Comparison of ENCODE assay signal across 8 cellular contexts in genomic region chr18:55586841-55587240, GRCh38. TPM values are rescaled to one million over a fixed set of nuclear protein-coding genes. Genes with fewer than 3 reads are reported as not detected.
DNase-seq lines count a peak whose midpoint lies in the region; ATAC-seq lines count a peak whose summit lies in the region.

No MANE protein-coding gene starts in this region.

- H3K4me1 Mint-ChIP-seq in natural killer cell treated with Interleukin-12 subunit alpha and Interleukin-12 subunit beta and Interleukin-15 and Interleukin-18, amount 100 ng/mL, for 72 hours (ENCODE audit: low read depth in 2 of 2): peaks cover 24 to 25% of the 10 kb centered on the region in 2 donors

- H3K4me1 ChIP-seq in ES-I3 (ENCODE audit: insufficient read depth, low read length): peaks cover 22% of the 10 kb centered on the region

- DNase-seq in NCI-H2227 treated with DMSO at 0.1 percent for 48 hours (lab: John Stamatoyannopoulos, UW) (peak; percentile 34), dermis blood vessel endothelial cell (peak; percentile 62), cortex of kidney (lab: John Stamatoyannopoulos, UW) (no peak), SW 1271 (lab: John Stamatoyannopoulos, UW) (no peak)
- no peak for DNase-seq in natural killer cell treated with Interleukin-12 subunit alpha and Interleukin-12 subunit beta and Interleukin-15 and Interleukin-18, amount 100 ng/mL, for 72 hours (ENCODE audit: low spot score)
- DNase-seq in stimulated activated CD4-positive, alpha-beta T cell treated with anti-CD3 and anti-CD28 coated beads, Interleukin-12 subunit alpha, Interleukin-12 subunit beta, amount 100 ng/mL, for 4 hours: no peak

- H3K27me3 Mint-ChIP-seq in natural killer cell treated with Interleukin-12 subunit alpha and Interleukin-12 subunit beta and Interleukin-15 and Interleukin-18, amount 100 ng/mL, for 72 hours: peaks cover 7 to 12% of the 10 kb centered on the region in 2 donors

- H3K9me3 Mint-ChIP-seq in natural killer cell treated with Interleukin-12 subunit alpha and Interleukin-12 subunit beta and Interleukin-15 and Interleukin-18, amount 100 ng/mL, for 72 hours: no peaks in the 10 kb centered on the region

- H3K9ac ChIP-seq in ES-I3 (ENCODE audit: low read depth, low read length): peak overlapping the region; percentile 42

- peaks cover 6% of the 10 kb centered on the region for H3K36me3 Mint-ChIP-seq in natural killer cell treated with Interleukin-12 subunit alpha and Interleukin-12 subunit beta and Interleukin-15 and Interleukin-18, amount 100 ng/mL, for 72 hours

- peak overlapping the region; percentile 37 to 79 for H3K27ac Mint-ChIP-seq in natural killer cell treated with Interleukin-12 subunit alpha and Interleukin-12 subunit beta and Interleukin-15 and Interleukin-18, amount 100 ng/mL, for 72 hours

- no peaks in the 10 kb centered on the region for H3K9me3 ChIP-seq in ES-I3 (ENCODE audit: control insufficient read depth, insufficient read depth, low read length)

- no peak for ATAC-seq in natural killer cell treated with Interleukin-12 subunit alpha and Interleukin-12 subunit beta and Interleukin-15 and Interleukin-18, amount 100 ng/mL, for 72 hours
- no peak for ATAC-seq in GM18873 (IDR thresholded peaks at IDR 0.05; ENCODE audit: low FRiP score, unreplicated experiment)

- no peaks in the 10 kb centered on the region for H3K36me3 ChIP-seq in ES-I3 (ENCODE audit: insufficient read depth, low read length)

- peak overlapping the region; percentile 90 for H3K4me3 Mint-ChIP-seq in natural killer cell treated with Interleukin-12 subunit alpha and Interleukin-12 subunit beta and Interleukin-15 and Interleukin-18, amount 100 ng/mL, for 72 hours

RNA-seq across cellular contexts. Expression of gene TCF4, which starts 1.2 kb away (rescaled TPM):
- total RNA-seq in dermis blood vessel endothelial cell: 474 and 759 TPM in 2 replicates
- 10 to 100 TPM in 1 of 2 donors, 1 to 10 TPM in 1; 6.1 to 10.3 TPM for total RNA-seq in natural killer cell treated with Interleukin-12 subunit alpha and Interleukin-12 subunit beta and Interleukin-15 and Interleukin-18, amount 100 ng/mL, for 72 hours

Comparison
In these comparisons a context has a peak if more than half of its experiments do, and no peak if none do; other contexts are left out.
1. DNase-seq: peak in NCI-H2227 treated with DMSO at 0.1 percent for 48 hours (single experiment) and dermis blood vessel endothelial cell (single experiment); none in natural killer cell treated with Interleukin-12 subunit alpha and Interleukin-12 subunit beta and Interleukin-15 and Interleukin-18, amount 100 ng/mL, for 72 hours (single experiment), stimulated activated CD4-positive, alpha-beta T cell treated with anti-CD3 and anti-CD28 coated beads, Interleukin-12 subunit alpha, Interleukin-12 subunit beta, amount 100 ng/mL, for 4 hours (single experiment), cortex of kidney (single experiment) and SW 1271 (0 of 2).
2. RNA of gene TCF4, which starts 1.2 kb away (total RNA-seq): 474 to 759 TPM in dermis blood vessel endothelial cell; 6.1 to 10.3 TPM in natural killer cell treated with Interleukin-12 subunit alpha and Interleukin-12 subunit beta and Interleukin-15 and Interleukin-18, amount 100 ng/mL, for 72 hours; every median in the first group is over 10 times any median in the second.